In genomic region chr3:17120115-17120514, GRCh38 we compare ENCODE assay signal across 30 cellular contexts.
"Had no signal": no experiment of that assay in that cellular context is flagged by ENCODE, and none has a peak within 500 bp of the region (broad histone marks: within the 10 kb centered on the region; RNA-seq: fewer than 3 reads in every experiment).

No MANE protein-coding gene starts in this region.

- H3K4me1 Mint-ChIP-seq: immature natural killer cell; memory B cell; naive thymus-derived CD8-positive, alpha-beta T cell; nephron; neural progenitor cell had no signal

- H2AFZ ChIP-seq: neural progenitor cell had no signal

- ATAC-seq: heart left ventricle; left colon; left lung; naive thymus-derived CD8-positive, alpha-beta T cell; sciatic nerve; stimulated activated naive CD8-positive, alpha-beta T cell treated with anti-CD3 and anti-CD28 coated beads, Interleukin-15, Interleukin-2, amounts not matched to agents 100 U/mL and 50 U/mL, for 24 hours; upper lobe of right lung had no signal

- H3K36me3 Mint-ChIP-seq: memory B cell; naive thymus-derived CD8-positive, alpha-beta T cell; neural progenitor cell had no signal

- H3K4me1 ChIP-seq: left lung, stomach, tibial artery, upper lobe of right lung had no signal

- H3K4me3 Mint-ChIP-seq: immature natural killer cell; memory B cell; naive thymus-derived CD8-positive, alpha-beta T cell; nephron; neural progenitor cell had no signal

- H3K27ac Mint-ChIP-seq: immature natural killer cell, memory B cell, nephron, neural progenitor cell, progenitor cell of endocrine pancreas had no signal

- DNase-seq: glutamatergic neuron; heart left ventricle; hypothalamus; immature natural killer cell; kidney; left colon; left lung; midbrain; naive thymus-derived CD8-positive, alpha-beta T cell; occipital lobe; ovary; stimulated activated CD4-positive, alpha-beta T cell treated with anti-CD3 and anti-CD28 coated beads, Interleukin-12 subunit alpha, Interleukin-12 subunit beta, amount 100 ng/mL, for 4 hours; stimulated activated CD4-positive, alpha-beta T cell treated with anti-CD3 and anti-CD28 coated beads, Interleukin-15, amount 100 ng/mL, for 24 hours; stimulated activated CD4-positive, alpha-beta T cell treated with anti-CD3 and anti-CD28 coated beads, Interleukin-2, amount 100 ng/mL, for 24 hours; stimulated activated CD4-positive, alpha-beta T cell treated with anti-CD3 and anti-CD28 coated beads, Interleukin-4, amount 100 ng/mL, for 1 hour; stimulated activated naive CD8-positive, alpha-beta T cell treated with anti-CD3 and anti-CD28 coated beads, Interleukin-15, Interleukin-2, amounts not matched to agents 100 U/mL and 50 U/mL, for 24 hours; stomach; tibial artery; trophoblast cell; upper lobe of right lung had no signal

- H3K27me3 ChIP-seq: heart left ventricle, left lung, neural progenitor cell, neutrophil, ovary, right atrium auricular region, stomach, tibial artery, upper lobe of right lung had no signal

- H3K9ac ChIP-seq: neural progenitor cell had no signal

- H3K4me2 ChIP-seq: neural progenitor cell had no signal

- H3K9me3 ChIP-seq: neutrophil, ovary, right atrium auricular region, thoracic aorta, tibial artery, upper lobe of right lung had no signal

- H3K4me3 ChIP-seq: heart left ventricle, left lung, lung, neural progenitor cell, ovary, right atrium auricular region, skin epidermis, stomach, thoracic aorta, tibial artery, upper lobe of right lung had no signal

- H3K27me3 Mint-ChIP-seq: naive thymus-derived CD8-positive, alpha-beta T cell; progenitor cell of endocrine pancreas had no signal

- H3K36me3 ChIP-seq: heart left ventricle, left lung, neural progenitor cell, neutrophil, ovary, right atrium auricular region, stomach, thoracic aorta, tibial artery, upper lobe of right lung had no signal

- H3K9me3 Mint-ChIP-seq: immature natural killer cell, memory B cell had no signal
